In the genomic region with DNA sequence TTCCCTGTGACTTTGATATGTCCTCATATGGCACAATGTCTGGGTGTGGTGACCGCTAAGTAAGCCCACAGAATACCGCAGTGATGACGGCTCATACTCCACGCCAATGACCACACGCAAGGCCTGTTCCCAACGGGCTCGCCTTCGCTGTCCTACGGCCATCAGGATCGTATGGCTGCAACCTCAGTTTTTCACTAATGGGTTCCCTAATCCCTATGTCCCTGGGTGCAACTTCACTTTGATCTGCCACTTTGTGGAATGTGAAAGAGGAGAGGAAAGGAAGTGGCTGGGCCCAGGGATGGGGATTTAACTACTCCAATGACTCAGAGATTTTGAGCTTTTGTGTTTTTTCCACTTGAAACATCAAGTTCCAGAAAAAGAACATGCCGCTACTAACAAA, we compare ENCODE assay signal across 16 cellular contexts.
DNase-seq lines count a peak whose midpoint lies in the region; ATAC-seq and TF ChIP-seq lines count a peak whose summit lies in the region.
"Had no signal": no experiment of that assay in that cellular context is flagged by ENCODE, and none has a peak within 500 bp of the region (broad histone marks: within the 10 kb centered on the region; RNA-seq: fewer than 3 reads in every experiment).

No MANE protein-coding gene starts in this region.

- WGBS in smooth muscle cell (ENCODE audit: low lambda C conversion rate): 24% methylated on average over 11 of the region's 11 CpGs

- ATAC-seq in HG02884 (IDR thresholded peaks at IDR 0.05; ENCODE audit: unreplicated experiment) (no peak), HG03521 (IDR thresholded peaks at IDR 0.05; ENCODE audit: unreplicated experiment) (no peak)
- ATAC-seq: heart right ventricle had no signal

- H3K9me3 ChIP-seq in smooth muscle cell (replicated peaks; ENCODE audit: low read depth): peaks cover 1% of the 10 kb centered on the region

- H3K4me1 ChIP-seq in smooth muscle cell (ENCODE audit: low read depth): no peaks in the 10 kb centered on the region
- H3K4me1 ChIP-seq: heart right ventricle had no signal

- H3K27me3 ChIP-seq in smooth muscle cell (ENCODE audit: low read depth): no peaks in the 10 kb centered on the region

- H3K79me2 ChIP-seq in smooth muscle cell (ENCODE audit: low read depth): no peaks in the 10 kb centered on the region

- H3K36me3 ChIP-seq in smooth muscle cell (ENCODE audit: low read depth): no peaks in the 10 kb centered on the region
- H3K36me3 ChIP-seq: heart right ventricle had no signal

- H3K4me3 ChIP-seq in foreskin fibroblast (ENCODE audit: low read depth in 1 of 2, low read length in 2 of 2) (peak overlapping the region; percentile 0 to 2), smooth muscle cell (no peak overlapping the region)
- H3K4me3 ChIP-seq: heart right ventricle had no signal

- H3K27ac ChIP-seq in smooth muscle cell (ENCODE audit: low read depth): peak overlapping the region; percentile 93
- H3K27ac ChIP-seq: epithelial cell of prostate, heart right ventricle had no signal

- H3F3A ChIP-seq in smooth muscle cell (ENCODE audit: low read depth): peaks cover 17% of the 10 kb centered on the region

- peak overlapping the region; percentile 76 for H3K9ac ChIP-seq in smooth muscle cell (ENCODE audit: low read depth)

- DNase-seq in GM04504 (ENCODE audit: low read depth) (peak; percentile 14), SW480 (ENCODE audit: low spot score) (peak; percentile 99), foreskin fibroblast (peak; percentile 99), smooth muscle cell (lab: John Stamatoyannopoulos, UW; ENCODE audit: unreplicated experiment) (no peak), NCI-H2107 (lab: John Stamatoyannopoulos, UW) (no peak), NCI-H146 (lab: John Stamatoyannopoulos, UW) (no peak)
- DNase-seq: activated CD4-positive, alpha-beta T cell treated with anti-CD3 and anti-CD28 coated beads, Interleukin-2, amount 50 U/mL, for 1 hour; activated naive CD4-positive, alpha-beta T cell treated with Interleukin-2 at 50 U/mL for 16 hours; cortex of kidney; heart right ventricle; KG1; mammary epithelial cell; NCI-H1105 had no signal

- TF ChIP-seq CTCF in foreskin fibroblast (IDR thresholded peaks at IDR 0.05; ENCODE audit: low read depth, low read length) (no peak), smooth muscle cell (IDR thresholded peaks at IDR 0.05; ENCODE audit: borderline replicate concordance, insufficient read depth, poor library complexity, severe bottlenecking) (no peak)

- H4K20me1 ChIP-seq in smooth muscle cell (ENCODE audit: low read depth): no peaks in the 10 kb centered on the region

- peak overlapping the region; percentile 61 for H3K4me2 ChIP-seq in smooth muscle cell

- no peak overlapping the region for H2AFZ ChIP-seq in smooth muscle cell (ENCODE audit: low read depth)

Comparison
In these comparisons a context has a peak if more than half of its experiments do, and no peak if none do; other contexts are left out.
1. DNase-seq: peak in GM04504 (single experiment), SW480 (single experiment) and foreskin fibroblast (2 of 2); none in smooth muscle cell (single experiment), NCI-H2107 (single experiment) and NCI-H146 (single experiment).